In genomic region chr7:2165610-2166594, GRCh38 we compare ENCODE assay signal across 1 cellular context.
A peak's percentile ranks its signal among the peaks of the same experiment; 100 is the strongest.
TF ChIP-seq lines count a peak whose summit lies in the region.

No MANE protein-coding gene starts in this region.

TF ChIP-seq in GM12878, 131 proteins besides CTCF, POLR2A, EP300 and RAD21 (continued from another document and continues in another):
- TF ChIP-seq CEBPZ (IDR thresholded peaks at IDR 0.05; ENCODE audit: low read depth, low read length) (no peak), SREBF1 (IDR thresholded peaks at IDR 0.05; ENCODE audit: low read length) (no peak), MYC (IDR thresholded peaks at IDR 0.05; ENCODE audit: insufficient read depth, insufficient read length, insufficient replicate concordance, low read length, severe bottlenecking) (peak; percentile 29), JUNB (IDR thresholded peaks at IDR 0.05) (0 out of 2 replicates have a peak, but pooled peaks have one; percentile 45), RB1 (IDR thresholded peaks at IDR 0.05; ENCODE audit: borderline replicate concordance) (no peak), HDAC2 (IDR thresholded peaks at IDR 0.05) (no peak), PKNOX1 (IDR thresholded peaks at IDR 0.05) (peak; percentile 15; the same call in 1 of the 2 replicates), PAX8 (IDR thresholded peaks at IDR 0.05) (no peak), STAT3 (IDR thresholded peaks at IDR 0.05; ENCODE audit: low read depth, low read length) (no peak), FOXM1 (IDR thresholded peaks at IDR 0.05; ENCODE audit: low read depth, low read length) (peak; percentile 76), EGR1 (IDR thresholded peaks at IDR 0.05; ENCODE audit: borderline replicate concordance in 1 of 2, low read depth in 2 of 2, low read length in 2 of 2) (no peak), RELA (IDR thresholded peaks at IDR 0.05; ENCODE audit: borderline replicate concordance, partially characterized antibody) (peak; percentile 12), ZBED1 (IDR thresholded peaks at IDR 0.05; ENCODE audit: borderline replicate concordance) (no peak; the same call in 1 of the 2 replicates), NFYA (IDR thresholded peaks at IDR 0.05; ENCODE audit: borderline replicate concordance, low read depth, low read length) (no peak), TAF1 (IDR thresholded peaks at IDR 0.05; ENCODE audit: borderline replicate concordance, low read depth, low read length) (no peak), E2F4 (IDR thresholded peaks at IDR 0.05; ENCODE audit: low read depth, low read length) (no peak), ZNF207 (IDR thresholded peaks at IDR 0.05; ENCODE audit: borderline replicate concordance) (no peak), GATAD2B (conservative IDR thresholded peaks at IDR 0.05; ENCODE audit: low read depth) (peak; percentile 89), NRF1 (conservative IDR thresholded peaks at IDR 0.05; ENCODE audit: low read depth, low read length) (no peak), SMAD1 (IDR thresholded peaks at IDR 0.05; ENCODE audit: low read depth, partially characterized antibody) (no peak), ZNF622 (IDR thresholded peaks at IDR 0.05) (no peak), JUND (IDR thresholded peaks at IDR 0.05; ENCODE audit: low read depth, low read length) (peak; percentile 73; the same call in 1 of the 2 replicates), ZSCAN29 (IDR thresholded peaks at IDR 0.05) (no peak), CHD4 (IDR thresholded peaks at IDR 0.05) (no peak), BACH1 (IDR thresholded peaks at IDR 0.05; ENCODE audit: borderline replicate concordance) (peak; percentile 77; the same call in 1 of the 2 replicates), NFIC (IDR thresholded peaks at IDR 0.05; ENCODE audit: low read depth, low read length) (peak; percentile 63; the same call in 1 of the 2 replicates), MLLT1 (IDR thresholded peaks at IDR 0.05) (peak; percentile 92), ZNF687 (IDR thresholded peaks at IDR 0.05) (peak; percentile 91), RUNX3 (IDR thresholded peaks at IDR 0.05; ENCODE audit: low read length) (peak; percentile 97), ATF3 (IDR thresholded peaks at IDR 0.05; ENCODE audit: borderline replicate concordance, extremely low read depth, low read depth, low read length) (no peak), ATF7 (IDR thresholded peaks at IDR 0.05; ENCODE audit: low read depth) (peak; percentile 87), SIN3A (IDR thresholded peaks at IDR 0.05; ENCODE audit: low read depth, low read length) (no peak), CEBPB (IDR thresholded peaks at IDR 0.05; ENCODE audit: borderline replicate concordance in 1 of 2, low read depth in 2 of 2, low read length in 2 of 2) (no peak), RAD51 (IDR thresholded peaks at IDR 0.05) (no peak), KLF5 (IDR thresholded peaks at IDR 0.05; ENCODE audit: partially characterized antibody) (peak; percentile 62), PAX5 (IDR thresholded peaks at IDR 0.05; ENCODE audit: borderline replicate concordance, low read depth, low read length) (peak; percentile 92), IRF3 (IDR thresholded peaks at IDR 0.05) (no peak), SMC3 (IDR thresholded peaks at IDR 0.05; ENCODE audit: borderline replicate concordance, low read length) (peak; percentile 20; the same call in 1 of the 2 replicates), GABPA (IDR thresholded peaks at IDR 0.05; ENCODE audit: low read depth) (no peak), MAX (IDR thresholded peaks at IDR 0.05; ENCODE audit: low read depth, low read length) (peak; percentile 19; the same call in 1 of the 2 replicates), PML (IDR thresholded peaks at IDR 0.05; ENCODE audit: low read length) (no peak), TBL1XR1 (IDR thresholded peaks at IDR 0.05; ENCODE audit: low read depth, low read length) (peak; percentile 82; the same call in 1 of the 2 replicates), PBX3 (IDR thresholded peaks at IDR 0.05; ENCODE audit: insufficient replicate concordance, low read depth, low read length) (no peak), BCL11A (IDR thresholded peaks at IDR 0.05; ENCODE audit: low read depth, low read length) (peak; percentile 97), ZNF217 (IDR thresholded peaks at IDR 0.05) (no peak; the same call in 1 of the 2 replicates), E2F8 (IDR thresholded peaks at IDR 0.05; ENCODE audit: low read depth, partially characterized antibody) (no peak)
